Comparison of ENCODE assay signal across 23 cellular contexts in the genomic region with DNA sequence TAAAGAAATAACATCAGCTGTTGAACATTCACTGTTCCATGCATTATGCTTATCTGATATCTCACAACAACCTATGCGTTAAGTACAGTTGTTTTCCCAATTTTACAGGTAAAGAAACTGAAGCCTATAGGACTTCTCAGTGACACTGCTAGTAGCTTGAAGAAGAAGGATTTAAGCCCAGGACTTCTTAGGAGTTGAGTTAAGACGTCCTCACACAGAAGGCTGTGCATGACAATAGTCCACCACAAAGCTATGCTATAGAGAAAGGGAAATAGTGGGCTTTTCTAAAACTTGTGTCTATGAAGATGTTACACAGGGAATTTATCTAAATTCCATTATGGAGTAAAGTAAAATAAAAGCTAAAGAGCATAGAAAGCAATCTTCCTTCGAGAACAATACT.
DNase-seq lines count a peak whose midpoint lies in the region; ATAC-seq, FAIRE-seq and TF ChIP-seq lines count a peak whose summit lies in the region.
"Had no signal": no experiment of that assay in that cellular context is flagged by ENCODE, and none has a peak within 500 bp of the region (broad histone marks: within the 10 kb centered on the region; RNA-seq: fewer than 3 reads in every experiment).

No MANE protein-coding gene starts in this region.

- H3K4me1 ChIP-seq in GM23338 (ENCODE audit: insufficient read depth) (no peaks in the 10 kb centered on the region), PC-9 (replicated peaks; ENCODE audit: insufficient read depth) (no peaks in the 10 kb centered on the region), astrocyte (ENCODE audit: insufficient read depth, low read length) (peaks cover 8% of the 10 kb centered on the region), neural progenitor cell (peaks cover 7% of the 10 kb centered on the region)

- no peak overlapping the region for H3K4me3 Mint-ChIP-seq in GM23338
- H3K4me3 Mint-ChIP-seq in astrocyte (ENCODE audit: unreplicated experiment) = no peak overlapping the region
- H3K4me3 Mint-ChIP-seq in neural progenitor cell = no peak overlapping the region
- H3K4me3 Mint-ChIP-seq: B cell; CD4-positive, alpha-beta T cell; CD8-positive, alpha-beta T cell had no signal

- H3K36me3 ChIP-seq in GM23338 (ENCODE audit: insufficient read depth) (no peaks in the 10 kb centered on the region), PC-9 (ENCODE audit: low read depth) (no peaks in the 10 kb centered on the region), astrocyte (ENCODE audit: insufficient read depth, low read length) (no peaks in the 10 kb centered on the region), neural progenitor cell (no peaks in the 10 kb centered on the region)
- H3K36me3 ChIP-seq: BLaER1 treated with 17β-estradiol and CSF1 and Interleukin-3, amounts not matched to agents 10 nM and 100 nM had no signal

- H3K27me3 ChIP-seq in GM23338 (ENCODE audit: insufficient read depth) (no peaks in the 10 kb centered on the region), PC-9 (ENCODE audit: insufficient read depth, low read depth) (no peaks in the 10 kb centered on the region), astrocyte (ENCODE audit: insufficient read depth, low read length) (no peaks in the 10 kb centered on the region), neural progenitor cell (no peaks in the 10 kb centered on the region)
- H3K27me3 ChIP-seq: BLaER1 treated with 17β-estradiol and CSF1 and Interleukin-3, amounts not matched to agents 10 nM and 100 nM had no signal

- intact Hi-C loops in PC-9 (cut with micrococcal nuclease; ENCODE audit: unreplicated experiment) (no loop called here), posterior cingulate gyrus (cut with DNase I) (no loop called here)

- H4K20me1 ChIP-seq in GM23338 (replicated peaks; ENCODE audit: insufficient read depth) (no peaks in the 10 kb centered on the region), PC-9 (ENCODE audit: insufficient read depth) (no peaks in the 10 kb centered on the region), astrocyte (ENCODE audit: insufficient read depth, low read length) (no peaks in the 10 kb centered on the region), neural progenitor cell (ENCODE audit: low read depth) (no peaks in the 10 kb centered on the region)
- H4K20me1 ChIP-seq: BLaER1 treated with 17β-estradiol and CSF1 and Interleukin-3, amounts not matched to agents 10 nM and 100 nM had no signal

- FAIRE-seq in astrocyte (lab: Jason Lieb, UNC) = peak; percentile 23
- FAIRE-seq: A549, D721Med, G401.6, GM12891, GM19239 had no signal

- H3K36me3 Mint-ChIP-seq in GM23338 (ENCODE audit: low read depth) = no peaks in the 10 kb centered on the region
- H3K36me3 Mint-ChIP-seq in astrocyte (ENCODE audit: low read depth, unreplicated experiment) = no peaks in the 10 kb centered on the region
- no peaks in the 10 kb centered on the region for H3K36me3 Mint-ChIP-seq in neural progenitor cell
- H3K36me3 Mint-ChIP-seq: CD8-positive, alpha-beta T cell had no signal

- H3K27ac ChIP-seq in GM23338 (ENCODE audit: low read depth) (no peak overlapping the region), PC-9 (no peak overlapping the region), astrocyte (ENCODE audit: low read depth, low read length) (no peak overlapping the region), neural progenitor cell (no peak overlapping the region)
- H3K27ac ChIP-seq: 22Rv1; A549; BLaER1 treated with 17β-estradiol and CSF1 and Interleukin-3, amounts not matched to agents 10 nM and 100 nM; C4-2B had no signal

- H3F3A ChIP-seq in GM23338 (replicated peaks; ENCODE audit: low read depth) (no peaks in the 10 kb centered on the region), PC-9 (ENCODE audit: insufficient read depth, low read depth) (no peaks in the 10 kb centered on the region; the same call in 1 of the 2 replicates), neural progenitor cell (ENCODE audit: low read depth) (no peaks in the 10 kb centered on the region)

- H3K79me2 ChIP-seq in GM23338 (replicated peaks; ENCODE audit: insufficient read depth) (no peaks in the 10 kb centered on the region), PC-9 (ENCODE audit: low read depth) (no peaks in the 10 kb centered on the region), astrocyte (ENCODE audit: insufficient read depth, low read length) (no peaks in the 10 kb centered on the region), neural progenitor cell (ENCODE audit: low read depth) (no peaks in the 10 kb centered on the region)

- H3K9me2 ChIP-seq in GM23338 (ENCODE audit: insufficient read depth) (no peaks in the 10 kb centered on the region), PC-9 (ENCODE audit: insufficient read depth) (0 out of 2 replicates have a peak, but pooled peaks cover 4% of the 10 kb centered on the region)

- BruUV-seq in PC-9 (replicated peaks; lab: Mats Ljungman, UMichigan) = no TSS peak

- H3K9me3 Mint-ChIP-seq in GM23338 = no peaks in the 10 kb centered on the region; the same call in 2 of the 3 replicates
- no peaks in the 10 kb centered on the region for H3K9me3 Mint-ChIP-seq in astrocyte (ENCODE audit: unreplicated experiment)
- no peaks in the 10 kb centered on the region for H3K9me3 Mint-ChIP-seq in neural progenitor cell
- H3K9me3 Mint-ChIP-seq: CD4-positive, alpha-beta T cell; CD8-positive, alpha-beta T cell had no signal

- POLR2A ChIA-PET in PC-9 (lab: Charles Lee; ENCODE audit: unreplicated experiment) = no interaction called here

- peak; percentile 9 for DNase-seq in GM23338 (ENCODE audit: low spot score)
- no peak for DNase-seq in PC-9
- no peak for DNase-seq in astrocyte (ENCODE audit: low read depth)
- no peak for DNase-seq in neural progenitor cell (ENCODE audit: low spot score)
- no peak for DNase-seq in posterior cingulate gyrus
- DNase-seq in hippocampal formation (lab: John Stamatoyannopoulos, UW) = no peak
- DNase-seq: AML-193; Caco-2; Calu3; CD4-positive, alpha-beta T cell; CD8-positive, alpha-beta T cell; DMS79 treated with DMSO at 0.1 percent for 48 hours; GF-D8 had no signal

- H3K9me3 ChIP-seq in PC-9 (ENCODE audit: insufficient read depth, low read depth) (no peaks in the 10 kb centered on the region), astrocyte (ENCODE audit: insufficient read depth, low read depth, low read length) (no peaks in the 10 kb centered on the region), neural progenitor cell (ENCODE audit: low read depth) (no peaks in the 10 kb centered on the region)
- H3K9me3 ChIP-seq: BLaER1 treated with 17β-estradiol and CSF1 and Interleukin-3, amounts not matched to agents 10 nM and 100 nM; Caco-2 had no signal

- H3K4me3 ChIP-seq in GM23338 (no peak overlapping the region), PC-9 (no peak overlapping the region), astrocyte (ENCODE audit: insufficient read depth, low read depth, low read length) (no peak overlapping the region), neural progenitor cell (no peak overlapping the region)
- H3K4me3 ChIP-seq: A549; BLaER1 treated with 17β-estradiol and CSF1 and Interleukin-3, amounts not matched to agents 10 nM and 100 nM had no signal

- H3K9ac ChIP-seq in astrocyte (ENCODE audit: low read length) (no peak overlapping the region), neural progenitor cell (no peak overlapping the region)
- H3K9ac ChIP-seq: BLaER1 treated with 17β-estradiol and CSF1 and Interleukin-3, amounts not matched to agents 10 nM and 100 nM had no signal

- H3K4me2 ChIP-seq in GM23338 = no peak overlapping the region
- no peak overlapping the region for H3K4me2 ChIP-seq in PC-9
- no peak overlapping the region for H3K4me2 ChIP-seq in astrocyte (ENCODE audit: low read length)
- H3K4me2 ChIP-seq in neural progenitor cell = no peak overlapping the region
- H3K4me2 ChIP-seq: A549; BLaER1 treated with 17β-estradiol and CSF1 and Interleukin-3, amounts not matched to agents 10 nM and 100 nM had no signal

- H2AFZ ChIP-seq in GM23338 (no peak overlapping the region), PC-9 (0 out of 2 replicates have a peak overlapping the region, but pooled peaks have one; percentile 9), astrocyte (ENCODE audit: low read depth, low read length) (no peak overlapping the region), neural progenitor cell (replicated peaks) (peak overlapping the region; percentile 14)

- no peaks in the 10 kb centered on the region; the same call in 2 of the 3 replicates for H3K4me1 Mint-ChIP-seq in GM23338
- H3K4me1 Mint-ChIP-seq in astrocyte (ENCODE audit: low read depth, unreplicated experiment) = no peaks in the 10 kb centered on the region
- H3K4me1 Mint-ChIP-seq in neural progenitor cell = no peaks in the 10 kb centered on the region
- H3K4me1 Mint-ChIP-seq: B cell had no signal

- CTCF ChIA-PET in PC-9 (lab: Charles Lee) = no interaction called here

- peak; percentile 54 for ATAC-seq in GM23338
- no peak for ATAC-seq in HG03469 (IDR thresholded peaks at IDR 0.05; ENCODE audit: unreplicated experiment)
- ATAC-seq: A549; CD8-positive, alpha-beta T cell had no signal

- H3K27me3 Mint-ChIP-seq in GM23338 (ENCODE audit: insufficient read depth, low read depth, poor library complexity) (no peaks in the 10 kb centered on the region), astrocyte (ENCODE audit: low read depth, unreplicated experiment) (no peaks in the 10 kb centered on the region), neural progenitor cell (ENCODE audit: insufficient read depth, low read depth) (no peaks in the 10 kb centered on the region)
- H3K27me3 Mint-ChIP-seq: CD4-positive, alpha-beta T cell had no signal

- H3K27ac Mint-ChIP-seq in GM23338 = no peak overlapping the region
- H3K27ac Mint-ChIP-seq in astrocyte (ENCODE audit: unreplicated experiment) = no peak overlapping the region
- H3K27ac Mint-ChIP-seq in neural progenitor cell = no peak overlapping the region
- H3K27ac Mint-ChIP-seq: B cell; CD4-positive, alpha-beta T cell; CD8-positive, alpha-beta T cell had no signal

- no peak for TF ChIP-seq CTCF in GM23338 (conservative IDR thresholded peaks at IDR 0.05; ENCODE audit: low read depth in 2 of 2)
- TF ChIP-seq CTCF in PC-9 (conservative IDR thresholded peaks at IDR 0.05) = no peak
- TF ChIP-seq CTCF in astrocyte (IDR thresholded peaks at IDR 0.05; ENCODE audit: insufficient read depth, low read depth, low read length) = no peak
- TF ChIP-seq CTCF in neural progenitor cell (IDR thresholded peaks at IDR 0.05) = no peak

TF ChIP-seq in GM23338, 12 proteins besides CTCF, POLR2A, EP300 and RAD21 (continues in another document):
- TF ChIP-seq JUNB (IDR thresholded peaks at IDR 0.05; ENCODE audit: unreplicated experiment) (no peak), ZNF331 (CRISPR knock-in tag; IDR thresholded peaks at IDR 0.05; ENCODE audit: low read depth) (no peak), EZH2 (IDR thresholded peaks at IDR 0.05; ENCODE audit: low read depth, unreplicated experiment) (no peak), STAT1 (IDR thresholded peaks at IDR 0.05; ENCODE audit: unreplicated experiment) (no peak), ZNF114 (CRISPR knock-in tag; IDR thresholded peaks at IDR 0.05) (no peak), EZH2phosphoT487 (IDR thresholded peaks at IDR 0.05; ENCODE audit: unreplicated experiment) (no peak)

Comparison
In these comparisons a context has a peak if more than half of its experiments do, and no peak if none do; other contexts are left out.
1. H2AFZ ChIP-seq: peak in PC-9 (single experiment) and neural progenitor cell (single experiment); none in GM23338 (single experiment) and astrocyte (single experiment).